In the genomic region with DNA sequence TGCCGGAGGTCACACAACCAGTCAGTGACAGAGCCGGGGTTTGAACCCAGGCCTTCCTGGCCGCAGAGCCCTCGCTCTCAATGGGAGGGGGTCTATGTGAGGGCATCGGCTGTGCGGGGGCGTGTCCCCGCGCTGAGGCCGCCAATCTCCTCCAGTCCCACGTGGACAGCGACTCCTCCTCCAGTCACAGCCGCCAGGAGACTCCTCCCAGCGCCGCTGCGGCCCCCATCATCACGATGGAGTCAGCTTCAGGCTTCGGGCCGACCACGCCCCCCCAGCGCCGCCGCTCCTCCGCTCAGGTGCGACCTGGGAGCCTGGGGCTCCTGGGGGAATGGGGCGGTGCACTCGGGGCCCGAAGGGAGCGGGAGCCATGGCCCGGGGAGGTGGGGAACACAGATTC, we compare ENCODE assay signal across 9 cellular contexts. TPM values are rescaled to one million over a fixed set of nuclear protein-coding genes. Genes with fewer than 3 reads are reported as not detected.
A peak's percentile ranks its signal among the peaks of the same experiment; 100 is the strongest.
DNase-seq lines count a peak whose midpoint lies in the region; ATAC-seq and TF ChIP-seq lines count a peak whose summit lies in the region.
"Had no signal": no experiment of that assay in that cellular context is flagged by ENCODE, and none has a peak within 500 bp of the region (broad histone marks: within the 10 kb centered on the region; RNA-seq: fewer than 3 reads in every experiment).

No MANE protein-coding gene starts in this region.

- no CpG with 5 or more reads among the region's 30 CpGs for WGBS in iPS DF 6.9 (ENCODE audit: insufficient coverage, insufficient read length)
- 5 to 15% (median 9%) methylated on average over 28 to 30 of the region's 30 CpGs for WGBS in ovary, 3 donors

- no peak for TF ChIP-seq EP300 in ovary (IDR thresholded peaks at IDR 0.05)

- H3K27ac ChIP-seq in iPS DF 6.9 (ENCODE audit: low read length) = no peak overlapping the region
- H3K27ac ChIP-seq in ovary = no peak overlapping the region

- peaks cover 36% of the 10 kb centered on the region for H3K4me1 Mint-ChIP-seq in activated T-cell treated with anti-CD3 and anti-CD28 coated beads, Interleukin-2, amount 50 U/mL, for 72 hours (ENCODE audit: low read depth)
- H3K4me1 Mint-ChIP-seq in HFFc6 (ENCODE audit: low read depth) = peaks cover 43% of the 10 kb centered on the region

- H3K36me3 Mint-ChIP-seq in activated T-cell treated with anti-CD3 and anti-CD28 coated beads, Interleukin-2, amount 50 U/mL, for 72 hours (ENCODE audit: insufficient read depth in 2 of 2) = no peaks in the 10 kb centered on the region
- H3K36me3 Mint-ChIP-seq in HFFc6 (ENCODE audit: low read depth) = peaks cover 46% of the 10 kb centered on the region

- 0 out of 2 replicates have a peak, but pooled peaks cover 1% of the 10 kb centered on the region for H3K4me1 ChIP-seq in iPS DF 6.9 (ENCODE audit: control insufficient read depth, insufficient read depth, low read length)
- no peaks in the 10 kb centered on the region for H3K4me1 ChIP-seq in ovary (ENCODE audit: insufficient read depth)

- peak overlapping the region; percentile 78 to 90 for H3K4me3 Mint-ChIP-seq in activated T-cell treated with anti-CD3 and anti-CD28 coated beads, Interleukin-2, amount 50 U/mL, for 72 hours
- H3K4me3 Mint-ChIP-seq in HFFc6 = no peak overlapping the region

- intact Hi-C loops in ovary (cut with DNase I) = no loop called here

- peaks cover 32% of the 10 kb centered on the region for H3K27me3 Mint-ChIP-seq in activated T-cell treated with anti-CD3 and anti-CD28 coated beads, Interleukin-2, amount 50 U/mL, for 72 hours (ENCODE audit: low read depth)
- H3K27me3 Mint-ChIP-seq in HFFc6 (ENCODE audit: insufficient read depth) = peaks cover 2% of the 10 kb centered on the region

- H3K4me3 ChIP-seq in iPS DF 6.9 (ENCODE audit: low read length) (no peak overlapping the region), ovary (no peak overlapping the region)

- TF ChIP-seq POLR2A in ovary (IDR thresholded peaks at IDR 0.05) = no peak

- H3K27ac Mint-ChIP-seq in activated T-cell treated with anti-CD3 and anti-CD28 coated beads, Interleukin-2, amount 50 U/mL, for 72 hours = no peak overlapping the region
- H3K27ac Mint-ChIP-seq in HFFc6 = no peak overlapping the region

- H3K36me3 ChIP-seq in iPS DF 6.9 (ENCODE audit: control insufficient read depth, insufficient read depth, low read length) (peaks cover 3% of the 10 kb centered on the region; the same call in 1 of the 2 replicates), ovary (no peaks in the 10 kb centered on the region)

- H3K9me3 Mint-ChIP-seq in activated T-cell treated with anti-CD3 and anti-CD28 coated beads, Interleukin-2, amount 50 U/mL, for 72 hours = no peaks in the 10 kb centered on the region
- no peaks in the 10 kb centered on the region for H3K9me3 Mint-ChIP-seq in HFFc6

- H3K9me3 ChIP-seq in iPS DF 6.9 (ENCODE audit: control insufficient read depth, insufficient read depth, low read length) (no peaks in the 10 kb centered on the region), ovary (no peaks in the 10 kb centered on the region)

- no peak for TF ChIP-seq CTCF in ovary (IDR thresholded peaks at IDR 0.05)
- no peak for TF ChIP-seq CTCF in HFFc6 (IDR thresholded peaks at IDR 0.05)

- peaks cover 1% of the 10 kb centered on the region; the same call in 1 of the 2 replicates for H3K27me3 ChIP-seq in iPS DF 6.9 (ENCODE audit: control insufficient read depth, insufficient read depth, low read length)
- H3K27me3 ChIP-seq in ovary = no peaks in the 10 kb centered on the region

- DNase-seq in NCI-H146 treated with DMSO at 0.1 percent for 48 hours (lab: John Stamatoyannopoulos, UW; ENCODE audit: unreplicated experiment) = peak; percentile 53
- DNase-seq in activated T-cell treated with anti-CD3 and anti-CD28 coated beads, Interleukin-2, amount 50 U/mL, for 72 hours = peak; percentile 86 to 90
- DNase-seq in iPS DF 6.9 (ENCODE audit: low read depth, low spot score) = peak; percentile 77
- peak; percentile 30 for DNase-seq in stimulated activated CD8-positive, alpha-beta memory T cell treated with anti-CD3 and anti-CD28 coated beads, Interleukin-15, amount 100 ng/mL, for 24 hours (ENCODE audit: low read depth)
- no peak for DNase-seq in ovary
- no peak for DNase-seq in mucosa of gallbladder (ENCODE audit: low spot score)
- no peak for DNase-seq in HFFc6

- ATAC-seq in activated T-cell treated with anti-CD3 and anti-CD28 coated beads, Interleukin-2, amount 50 U/mL, for 72 hours (replicated peaks in 1 of 2) = peak; percentile 81
- ATAC-seq in GM18867 (IDR thresholded peaks at IDR 0.05; ENCODE audit: unreplicated experiment) = no peak

RNA-seq across cellular contexts. Expression of gene SPRED3, which starts 6.0 kb away (rescaled TPM):
- 1 to 10 TPM; 1.7 to 4.2 TPM for total RNA-seq in activated T-cell treated with anti-CD3 and anti-CD28 coated beads, Interleukin-2, amount 50 U/mL, for 72 hours
- total RNA-seq in ovary (1 to 10 TPM in 4 of 7 donors, under 1 TPM in 3; 0.24 to 2.1 (median 1.0) TPM), mucosa of gallbladder (3.4 TPM)
- polyA plus RNA-seq in ovary = under 1 TPM; 0.29 to 0.60 TPM
- 10 to 100 TPM; 11.7 to 15.3 (median 13.1) TPM for total RNA-seq in HFFc6 (2021; fragmentation: NEBNext Ultra II Directional; extraction: Animal tissue kit (Norgen Biotek cat#: 25700))

RNA-seq across cellular contexts. Expression of gene GGN, which starts 6.7 kb away (rescaled TPM):
- total RNA-seq in activated T-cell treated with anti-CD3 and anti-CD28 coated beads, Interleukin-2, amount 50 U/mL, for 72 hours = 1 to 10 TPM in 1 of 2 donors, under 1 TPM in 1; 0.43 to 1.4 TPM
- total RNA-seq in ovary (under 1 TPM in 5 of 7 donors, not detected in 2; 0.24 to 0.75 (median 0.69) TPM), mucosa of gallbladder (1.8 TPM)
- polyA plus RNA-seq in ovary = under 1 TPM in 1 of 2 donors, not detected in 1; 0.28 TPM
- 1 to 10 TPM; 1.7 to 3.2 (median 2.2) TPM for total RNA-seq in HFFc6 (2021; fragmentation: NEBNext Ultra II Directional; extraction: Animal tissue kit (Norgen Biotek cat#: 25700))

RNA-seq across cellular contexts. Expression of gene FAM98C, which starts 8.4 kb away (rescaled TPM):
- total RNA-seq in activated T-cell treated with anti-CD3 and anti-CD28 coated beads, Interleukin-2, amount 50 U/mL, for 72 hours = 10 to 100 TPM; 41.0 to 45.1 TPM
- total RNA-seq in ovary (10 to 100 TPM; 16.5 to 23.7 (median 20.9) TPM), mucosa of gallbladder (35.2 TPM)
- 10 to 100 TPM in 1 of 2 donors, 1 to 10 TPM in 1; 7.8 to 18.8 TPM for polyA plus RNA-seq in ovary
- 10 to 100 TPM; 12.5 to 16.9 (median 15.6) TPM for total RNA-seq in HFFc6 (2021; fragmentation: NEBNext Ultra II Directional; extraction: Animal tissue kit (Norgen Biotek cat#: 25700))

RNA-seq across cellular contexts. Expression of gene PSMD8, which starts 20.1 kb away (rescaled TPM):
- total RNA-seq in activated T-cell treated with anti-CD3 and anti-CD28 coated beads, Interleukin-2, amount 50 U/mL, for 72 hours = 100 to 1,000 TPM; 136 to 168 TPM
- total RNA-seq in ovary = 100 to 1,000 TPM in 3 of 7 donors, 10 to 100 TPM in 4; 59.1 to 125 (median 85.3) TPM
- 100 to 1,000 TPM in 1 of 2 donors, 10 to 100 TPM in 1; 81.5 to 129 TPM for polyA plus RNA-seq in ovary
- 112 TPM for total RNA-seq in mucosa of gallbladder
- total RNA-seq in HFFc6 (2021; fragmentation: NEBNext Ultra II Directional; extraction: Animal tissue kit (Norgen Biotek cat#: 25700)) = 100 to 1,000 TPM; 229 to 298 (median 259) TPM

RNA-seq across cellular contexts. Expression of gene RASGRP4, which starts 31.5 kb away (rescaled TPM):
- 10 to 100 TPM; 10.1 to 11.3 TPM for total RNA-seq in activated T-cell treated with anti-CD3 and anti-CD28 coated beads, Interleukin-2, amount 50 U/mL, for 72 hours
- total RNA-seq in ovary (1 to 10 TPM in 3 of 7 donors, under 1 TPM in 4; 0.45 to 1.8 (median 0.84) TPM), mucosa of gallbladder (3.5 TPM)
- 1 to 10 TPM in 1 of 2 donors, under 1 TPM in 1; 0.58 to 2.5 TPM for polyA plus RNA-seq in ovary
- total RNA-seq in HFFc6 (2021; fragmentation: NEBNext Ultra II Directional; extraction: Animal tissue kit (Norgen Biotek cat#: 25700)) = not detected
- total RNA-seq: NCI-H460 had no signal

Comparison
In these comparisons a context has a peak if more than half of its experiments do, and no peak if none do; other contexts are left out.
1. DNase-seq: peak in NCI-H146 treated with DMSO at 0.1 percent for 48 hours (single experiment), activated T-cell treated with anti-CD3 and anti-CD28 coated beads, Interleukin-2, amount 50 U/mL, for 72 hours (2 of 2), iPS DF 6.9 (single experiment) and stimulated activated CD8-positive, alpha-beta memory T cell treated with anti-CD3 and anti-CD28 coated beads, Interleukin-15, amount 100 ng/mL, for 24 hours (single experiment); none in ovary (0 of 5), mucosa of gallbladder (single experiment) and HFFc6 (single experiment).